Comparison of ENCODE assay signal across 24 cellular contexts in the genomic region with DNA sequence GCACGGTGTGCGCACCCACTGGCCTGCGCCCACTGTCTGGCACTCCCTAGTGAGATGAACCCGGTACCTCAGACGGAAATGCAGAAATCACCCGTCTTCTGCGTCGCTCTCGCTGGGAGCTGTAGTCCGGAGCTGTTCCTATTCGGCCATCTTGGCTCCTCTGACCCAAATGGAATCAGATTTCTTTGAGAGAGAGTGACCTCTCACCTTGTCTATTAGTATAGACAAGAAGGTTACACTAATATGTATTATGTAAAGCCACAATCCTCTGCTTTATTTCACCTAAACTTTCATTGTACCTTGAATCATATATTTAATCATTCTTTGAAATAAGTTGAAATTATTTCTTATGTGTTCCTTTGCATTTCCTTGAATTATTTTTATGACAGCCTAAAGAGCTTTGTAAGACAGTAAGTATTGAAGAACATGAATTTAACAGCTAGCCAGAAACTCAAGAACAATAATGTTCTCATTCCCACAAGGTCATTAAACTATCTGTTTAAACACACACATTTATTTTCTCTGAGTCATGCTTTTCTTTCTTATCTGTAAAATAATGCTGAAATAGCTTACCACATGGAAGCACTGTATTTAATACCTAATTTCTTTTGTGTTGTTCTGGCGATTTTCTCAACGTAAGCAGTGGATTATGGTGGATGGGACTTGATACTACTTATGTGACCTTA.
DNase-seq lines count a peak whose midpoint lies in the region; ATAC-seq, FAIRE-seq and TF ChIP-seq lines count a peak whose summit lies in the region.
"Had no signal": no experiment of that assay in that cellular context is flagged by ENCODE, and none has a peak within 500 bp of the region (broad histone marks: within the 10 kb centered on the region; RNA-seq: fewer than 3 reads in every experiment).

No MANE protein-coding gene starts in this region.

- TF ChIP-seq CTCF in PC-3 (conservative IDR thresholded peaks at IDR 0.05; ENCODE audit: low read depth, low read length) (no peak), astrocyte (IDR thresholded peaks at IDR 0.05; ENCODE audit: insufficient read depth, low read depth, low read length) (no peak), esophagus squamous epithelium (IDR thresholded peaks at IDR 0.05) (no peak), upper lobe of right lung (IDR thresholded peaks at IDR 0.05) (no peak)

- H3K79me2 ChIP-seq in PC-3 (ENCODE audit: low read length) (no peaks in the 10 kb centered on the region), astrocyte (ENCODE audit: insufficient read depth, low read length) (no peaks in the 10 kb centered on the region)

- H3K27me3 ChIP-seq in PC-3 (ENCODE audit: low read length) (no peaks in the 10 kb centered on the region), astrocyte (ENCODE audit: insufficient read depth, low read length) (no peaks in the 10 kb centered on the region), esophagus squamous epithelium (no peaks in the 10 kb centered on the region), upper lobe of right lung (no peaks in the 10 kb centered on the region)

- intact Hi-C loops in PC-3 (cut with micrococcal nuclease): no loop called here
- intact Hi-C loops in esophagus squamous epithelium (cut with DNase I): no loop called here
- intact Hi-C loops in upper lobe of right lung (cut with DNase I): no loop called here

- H3K27me3 Mint-ChIP-seq in astrocyte (ENCODE audit: low read depth, unreplicated experiment): no peaks in the 10 kb centered on the region

- no peak overlapping the region for H3K9ac ChIP-seq in PC-3 (ENCODE audit: low read length)
- no peak overlapping the region for H3K9ac ChIP-seq in astrocyte (ENCODE audit: low read length)
- H3K9ac ChIP-seq: GM23248 had no signal

- H3K36me3 Mint-ChIP-seq in astrocyte (ENCODE audit: low read depth, unreplicated experiment): peaks cover 8% of the 10 kb centered on the region
- H3K36me3 Mint-ChIP-seq: CD8-positive, alpha-beta memory T cell had no signal

- H3K4me3 Mint-ChIP-seq in astrocyte (ENCODE audit: unreplicated experiment): no peak overlapping the region
- H3K4me3 Mint-ChIP-seq: CD8-positive, alpha-beta memory T cell had no signal

- no peak overlapping the region for H2AFZ ChIP-seq in PC-3 (ENCODE audit: low read length)
- H2AFZ ChIP-seq in astrocyte (ENCODE audit: low read depth, low read length): no peak overlapping the region
- H2AFZ ChIP-seq: GM23248 had no signal

- FAIRE-seq in astrocyte (lab: Jason Lieb, UNC): no peak
- FAIRE-seq: G401.6, GM12892 had no signal

- POLR2A ChIA-PET in PC-3 (lab: Charles Lee; ENCODE audit: unreplicated experiment): no interaction called here

- no peak overlapping the region for H3K4me3 ChIP-seq in PC-3 (ENCODE audit: low read length)
- no peak overlapping the region for H3K4me3 ChIP-seq in astrocyte (ENCODE audit: insufficient read depth, low read depth, low read length)
- H3K4me3 ChIP-seq in esophagus squamous epithelium: no peak overlapping the region
- H3K4me3 ChIP-seq in upper lobe of right lung: no peak overlapping the region
- H3K4me3 ChIP-seq: GM23248 had no signal

- peak overlapping the region; percentile 10; the same call in 1 of the 2 replicates for H3K4me2 ChIP-seq in PC-3 (ENCODE audit: low read length)
- no peak overlapping the region for H3K4me2 ChIP-seq in astrocyte (ENCODE audit: low read length)

- H3K9me2 ChIP-seq in PC-3 (replicated peaks; ENCODE audit: low read length): no peaks in the 10 kb centered on the region

- peaks cover 19% of the 10 kb centered on the region for H3K9me3 Mint-ChIP-seq in astrocyte (ENCODE audit: unreplicated experiment)

- 84 to 97% methylated on average over 5 to 8 of the region's 13 CpGs for whole genome bisulfite sequencing in esophagus squamous epithelium, 2 donors

- CTCF ChIA-PET in PC-3 (lab: Charles Lee): no interaction called here

- H3K4me1 ChIP-seq in PC-3 (ENCODE audit: insufficient read depth, low read length) (peaks cover 8% of the 10 kb centered on the region; the same call in 1 of the 2 replicates), astrocyte (ENCODE audit: insufficient read depth, low read length) (no peaks in the 10 kb centered on the region), esophagus squamous epithelium (no peaks in the 10 kb centered on the region), upper lobe of right lung (no peaks in the 10 kb centered on the region)

- no peaks in the 10 kb centered on the region for H3F3A ChIP-seq in PC-3 (ENCODE audit: low read length, unreplicated experiment)

- ATAC-seq in PC-3: peak; percentile 87
- no peak for ATAC-seq in upper lobe of right lung
- ATAC-seq in GM18873 (IDR thresholded peaks at IDR 0.05; ENCODE audit: low FRiP score, unreplicated experiment): no peak

- no peaks in the 10 kb centered on the region for H3K4me1 Mint-ChIP-seq in astrocyte (ENCODE audit: low read depth, unreplicated experiment)
- H3K4me1 Mint-ChIP-seq: CD8-positive, alpha-beta memory T cell had no signal

- TF ChIP-seq POLR2A in esophagus squamous epithelium (IDR thresholded peaks at IDR 0.05): no peak

- no peaks in the 10 kb centered on the region for H4K20me1 ChIP-seq in PC-3 (ENCODE audit: low read length)
- no peaks in the 10 kb centered on the region for H4K20me1 ChIP-seq in astrocyte (ENCODE audit: insufficient read depth, low read length)

- BruUV-seq in PC-3 (replicated peaks; lab: Mats Ljungman, UMichigan): no TSS peak

- DNase-seq in ELR (ENCODE audit: low read depth) (peak; percentile 4), PC-3 (peak; percentile 49), astrocyte (ENCODE audit: low read depth) (peak; percentile 45), kidney glomerular epithelial cell (lab: John Stamatoyannopoulos, UW) (peak; percentile 8), esophagus squamous epithelium (lab: John Stamatoyannopoulos, UW) (no peak), upper lobe of right lung (no peak), T-helper 2 cell (no peak)
- DNase-seq: 8988T; AML-193; C1 segment of cervical spinal cord; Calu3; CD8-positive, alpha-beta memory T cell; DMS153; GM23248; H9; KG1; NCI-H1694; NCI-H2081; NCI-H2171; NCI-H510A; Right ventricle myocardium superior had no signal

- H3K36me3 ChIP-seq in PC-3 (ENCODE audit: low read depth, low read length) (no peaks in the 10 kb centered on the region), astrocyte (ENCODE audit: insufficient read depth, low read length) (no peaks in the 10 kb centered on the region), esophagus squamous epithelium (no peaks in the 10 kb centered on the region), upper lobe of right lung (no peaks in the 10 kb centered on the region)

- no peak overlapping the region for H3K27ac Mint-ChIP-seq in astrocyte (ENCODE audit: unreplicated experiment)
- H3K27ac Mint-ChIP-seq: CD8-positive, alpha-beta memory T cell; H9 had no signal

- H3K9me3 ChIP-seq in PC-3 (ENCODE audit: low read length): peaks cover 9% of the 10 kb centered on the region; the same call in 1 of the 2 replicates
- no peaks in the 10 kb centered on the region for H3K9me3 ChIP-seq in astrocyte (ENCODE audit: insufficient read depth, low read depth, low read length)
- H3K9me3 ChIP-seq in esophagus squamous epithelium: no peaks in the 10 kb centered on the region
- no peaks in the 10 kb centered on the region for H3K9me3 ChIP-seq in upper lobe of right lung

- 0 out of 2 replicates have a peak overlapping the region, but pooled peaks have one; percentile 2 for H3K27ac ChIP-seq in PC-3 (ENCODE audit: low read length)
- H3K27ac ChIP-seq in astrocyte (ENCODE audit: low read depth, low read length): no peak overlapping the region
- H3K27ac ChIP-seq in esophagus squamous epithelium: no peak overlapping the region
- H3K27ac ChIP-seq in upper lobe of right lung: no peak overlapping the region
- H3K27ac ChIP-seq: GM23248 had no signal

Comparison
In these comparisons a context has a peak if more than half of its experiments do, and no peak if none do; other contexts are left out.
1. DNase-seq: peak in ELR (single experiment), PC-3 (single experiment), astrocyte (single experiment) and kidney glomerular epithelial cell (single experiment); none in esophagus squamous epithelium (single experiment), upper lobe of right lung (single experiment) and T-helper 2 cell (0 of 5).